8 cellular contexts compared by ENCODE assay signal in genomic region chr2:62883629-62884028, GRCh38.
"Had no signal": no experiment of that assay in that cellular context is flagged by ENCODE, and none has a peak within 500 bp of the region (broad histone marks: within the 10 kb centered on the region; RNA-seq: fewer than 3 reads in every experiment).

No MANE protein-coding gene starts in this region.

- ATAC-seq: GM12878 had no signal

- DNase-seq: GDM1, GF-D8 had no signal

- FAIRE-seq: G401.6, GM12878, GM12891, GM12892, GM18507, GM19239 had no signal

- H3K4me3 ChIP-seq: GM12878 had no signal
